Comparison of ENCODE assay signal across 10 cellular contexts in the genomic region with DNA sequence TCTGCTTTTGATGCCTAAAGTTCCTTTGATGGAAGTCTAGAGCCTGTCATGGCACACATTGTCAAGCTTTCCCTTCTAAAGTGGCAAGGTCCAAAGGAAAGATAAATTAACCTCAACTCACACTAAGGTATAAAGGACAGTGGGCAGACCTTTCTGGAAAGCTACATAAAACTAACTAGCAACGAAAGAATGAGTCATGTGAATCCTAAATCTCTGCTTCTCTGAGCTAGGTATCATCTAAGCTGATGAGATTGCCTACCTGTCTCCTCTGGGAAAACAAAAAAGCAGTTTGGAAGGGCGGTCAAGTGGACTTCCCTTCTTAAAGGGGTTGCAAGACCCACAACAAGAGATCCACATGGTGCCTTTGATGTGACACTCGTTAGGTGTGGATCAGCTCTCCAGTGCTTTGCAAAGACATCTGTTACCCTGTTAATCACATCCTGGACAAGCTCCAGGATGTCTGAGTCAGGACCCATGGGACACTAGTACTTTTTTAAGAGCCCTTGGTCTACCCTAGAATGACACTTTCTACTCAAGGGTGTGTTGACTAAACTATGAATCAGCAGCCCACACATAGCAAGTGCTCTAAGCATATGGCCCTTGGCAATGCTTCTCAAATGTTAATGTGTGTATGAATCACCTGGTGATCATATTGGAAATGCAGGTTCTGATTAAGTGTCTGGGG.
DNase-seq lines count a peak whose midpoint lies in the region; ATAC-seq, FAIRE-seq and TF ChIP-seq lines count a peak whose summit lies in the region.
"Had no signal": no experiment of that assay in that cellular context is flagged by ENCODE, and none has a peak within 500 bp of the region (broad histone marks: within the 10 kb centered on the region; RNA-seq: fewer than 3 reads in every experiment).

No MANE protein-coding gene starts in this region.

- TF ChIP-seq RAD21 in IMR-90 (IDR thresholded peaks at IDR 0.05; ENCODE audit: low read length), result no peak
- no peak for TF ChIP-seq RAD21 in GM12878 (IDR thresholded peaks at IDR 0.05; ENCODE audit: insufficient read depth, low read depth, low read length)

- H3K9me3 ChIP-seq in IMR-90 (ENCODE audit: control insufficient read depth, insufficient read depth, low read length) (no peaks in the 10 kb centered on the region), GM12878 (replicated peaks; ENCODE audit: control insufficient read depth, insufficient read depth, low read length) (no peaks in the 10 kb centered on the region), thyroid gland (no peaks in the 10 kb centered on the region)

- no CpG with 5 or more reads among the region's 3 CpGs for WGBS in IMR-90 (ENCODE audit: extremely low coverage in 2 of 2, insufficient read length in 1 of 2), 2 experiments
- 4% methylated on average over 3 of the region's 3 CpGs for WGBS in GM12878 (ENCODE audit: insufficient coverage, insufficient replicate concordance, low lambda C conversion rate, missing lambda C conversion rate)
- 51 to 57% methylated on average over 3 of the region's 3 CpGs for WGBS in thyroid gland, 2 donors

- H3K18ac ChIP-seq in IMR-90 (ENCODE audit: low read depth, low read length), result no peak overlapping the region

- no peak overlapping the region for H3K23ac ChIP-seq in IMR-90 (ENCODE audit: low read depth, low read length)

- H2BK20ac ChIP-seq in IMR-90 (ENCODE audit: low read depth, low read length), result no peak overlapping the region

- no peak overlapping the region for H3K27ac Mint-ChIP-seq in activated naive CD4-positive, alpha-beta T cell treated with anti-CD3 and anti-CD28 coated beads, Interleukin-2, amount 50 U/mL, for 72 hours

- FAIRE-seq in GM12878 (lab: Jason Lieb, UNC), result no peak

- DNase-seq in activated naive CD4-positive, alpha-beta T cell treated with anti-CD3 and anti-CD28 coated beads, Interleukin-2, amount 50 U/mL, for 72 hours (ENCODE audit: low spot score in 2 of 2), result peak in 1 of 2 donors; percentile 5
- no peak for DNase-seq in activated naive CD4-positive, alpha-beta T cell treated with anti-CD3 and anti-CD28 coated beads, Interleukin-2, amount 50 U/mL, for 16 hours
- DNase-seq in IMR-90 (peak; percentile 93), GM12878 (ENCODE audit: low read depth, low spot score) (no peak), thyroid gland (peak; percentile 47 to 62), NCI-H1048 (lab: John Stamatoyannopoulos, UW) (no peak)
- no peak for DNase-seq in activated CD4-positive, alpha-beta T cell treated with anti-CD3 and anti-CD28 coated beads, Interleukin-2, amount 50 U/mL, for 4 hours
- DNase-seq: NCI-H2107 had no signal

- no peak for TF ChIP-seq EP300 in GM12878 (IDR thresholded peaks at IDR 0.05; ENCODE audit: borderline replicate concordance in 1 of 2, control insufficient read depth in 1 of 2, low read depth in 2 of 2, low read length in 2 of 2)

- in situ Hi-C loops in IMR-90 (cut with MboI; ENCODE audit: low sequenced_read_pairs) (no loop called here), GM12878 (cut with MboI) (no loop called here)

- H4K20me1 ChIP-seq in IMR-90 (ENCODE audit: insufficient read depth, low read length) (no peaks in the 10 kb centered on the region), GM12878 (ENCODE audit: control insufficient read depth, insufficient read depth) (no peaks in the 10 kb centered on the region)

- RAD21 ChIA-PET in GM12878 (lab: Charles Lee; ENCODE audit: unreplicated experiment), result interaction anchor here (0.9 kb wide), 1 partner anchor 23 kb away, joined by 3 read pairs; no protein-coding TSS in a partner anchor

- H4K91ac ChIP-seq in IMR-90 (ENCODE audit: insufficient read depth, low read depth, low read length), result no peak overlapping the region

- no peak overlapping the region for H3K27ac ChIP-seq in IMR-90 (ENCODE audit: insufficient read depth, low read length)
- no peak overlapping the region for H3K27ac ChIP-seq in GM12878 (ENCODE audit: control insufficient read depth, insufficient read depth)
- peak overlapping the region in 1 of 3 donors; percentile 11 for H3K27ac ChIP-seq in thyroid gland

- SMC1A ChIA-PET in GM12878 (lab: Charles Lee; ENCODE audit: uncharacterized antibody, unreplicated experiment), result interaction anchor here (1.0 to 1.5 kb wide), 4 partner anchors 12 to 44 kb away, joined by 3 to 4 read pairs (median 3); no protein-coding TSS in a partner anchor

- no peak overlapping the region for H3K56ac ChIP-seq in IMR-90 (ENCODE audit: extremely low read depth, insufficient read depth, low read length)

- H2BK120ac ChIP-seq in IMR-90 (ENCODE audit: low read depth, low read length), result no peak overlapping the region

- no peak overlapping the region for H3K4me3 ChIP-seq in IMR-90 (ENCODE audit: insufficient read depth, low read depth, low read length)
- H3K4me3 ChIP-seq in GM12878, result no peak overlapping the region
- no peak overlapping the region for H3K4me3 ChIP-seq in thyroid gland (replicated peaks in 1 of 3)

- BruUV-seq in IMR-90 (replicated peaks; lab: Mats Ljungman, UMichigan) (no TSS peak), GM12878 (replicated peaks; lab: Mats Ljungman, UMichigan) (no TSS peak)

- H3K9me1 ChIP-seq in IMR-90 (ENCODE audit: insufficient read depth, low read length), result no peaks in the 10 kb centered on the region

- dilution Hi-C loops in IMR-90 (cut with HindIII; ENCODE audit: low sequenced_read_pairs, unreplicated experiment), result no loop called here

- TF ChIP-seq POLR2A in IMR-90 (IDR thresholded peaks at IDR 0.05; ENCODE audit: low read depth, low read length), result no peak
- TF ChIP-seq POLR2A in GM12878 (IDR thresholded peaks at IDR 0.05; ENCODE audit: low read depth, low read length), result no peak
- TF ChIP-seq POLR2A in thyroid gland (IDR thresholded peaks at IDR 0.05), result no peak

- no peaks in the 10 kb centered on the region; the same call in 1 of the 2 replicates for H3K4me1 ChIP-seq in IMR-90 (ENCODE audit: control insufficient read depth, insufficient read depth, low read length)
- H3K4me1 ChIP-seq in GM12878 (ENCODE audit: control insufficient read depth, insufficient read depth, low read length), result peaks cover 7% of the 10 kb centered on the region; the same call in 1 of the 2 replicates
- peaks cover 0 to 29% of the 10 kb centered on the region in 2 donors for H3K4me1 ChIP-seq in thyroid gland

- no peaks in the 10 kb centered on the region for H3K36me3 ChIP-seq in IMR-90 (ENCODE audit: control insufficient read depth, insufficient read depth, low read length)
- H3K36me3 ChIP-seq in GM12878 (ENCODE audit: control insufficient read depth in 2 of 2, insufficient read depth in 2 of 2, low read length in 1 of 2), result no peaks in the 10 kb centered on the region
- no peaks in the 10 kb centered on the region for H3K36me3 ChIP-seq in thyroid gland

- H3K14ac ChIP-seq in IMR-90 (replicated peaks; ENCODE audit: low read depth, low read length), result no peak overlapping the region

- peak; percentile 93 to 97 for ATAC-seq in activated naive CD4-positive, alpha-beta T cell treated with anti-CD3 and anti-CD28 coated beads, Interleukin-2, amount 50 U/mL, for 72 hours
- peak; percentile 57; the same call in 1 of the 2 replicates for ATAC-seq in IMR-90 (ENCODE audit: low read depth)
- peak; percentile 20 for ATAC-seq in GM12878
- no peak for ATAC-seq in GM19328 (IDR thresholded peaks at IDR 0.05; ENCODE audit: unreplicated experiment)

- no peaks in the 10 kb centered on the region for H3K9me3 Mint-ChIP-seq in activated naive CD4-positive, alpha-beta T cell treated with anti-CD3 and anti-CD28 coated beads, Interleukin-2, amount 50 U/mL, for 72 hours
- H3K9me3 Mint-ChIP-seq: neural crest cell had no signal

- H2AFZ ChIP-seq in IMR-90 (replicated peaks; ENCODE audit: low read length, poor library complexity) (no peak overlapping the region), GM12878 (ENCODE audit: control insufficient read depth, low read depth, low read length) (no peak overlapping the region)

- POLR2A ChIA-PET in IMR-90 (lab: Charles Lee; ENCODE audit: unreplicated experiment), result no interaction called here
- POLR2A ChIA-PET in GM12878 (lab: Charles Lee), result no interaction called here

- H3K9ac ChIP-seq in IMR-90 (ENCODE audit: low read depth, low read length) (no peak overlapping the region), GM12878 (ENCODE audit: control insufficient read depth, insufficient read depth, low read length) (no peak overlapping the region)

- H3K79me1 ChIP-seq in IMR-90 (ENCODE audit: low read depth in 1 of 2, low read length in 2 of 2), result no peaks in the 10 kb centered on the region

- H4K8ac ChIP-seq in IMR-90 (ENCODE audit: low read depth in 2 of 2, low read length in 2 of 2), result no peak overlapping the region

- H2AK5ac ChIP-seq in IMR-90 (ENCODE audit: low read depth, low read length), result no peak overlapping the region

- H2BK5ac ChIP-seq in IMR-90 (ENCODE audit: low read depth, low read length, poor library complexity, severe bottlenecking), result no peak overlapping the region

- H3K27me3 ChIP-seq in IMR-90 (ENCODE audit: control insufficient read depth, insufficient read depth, low read length), result peaks cover 7% of the 10 kb centered on the region; the same call in 1 of the 2 replicates
- no peaks in the 10 kb centered on the region for H3K27me3 ChIP-seq in GM12878 (replicated peaks in 1 of 2; ENCODE audit: control insufficient read depth in 2 of 2, insufficient read depth in 2 of 2, low read length in 1 of 2)
- no peaks in the 10 kb centered on the region for H3K27me3 ChIP-seq in thyroid gland

- H3K4ac ChIP-seq in IMR-90 (ENCODE audit: low read depth, low read length), result no peak overlapping the region

- intact Hi-C loops in IMR-90 (cut with micrococcal nuclease), result no loop called here
- intact Hi-C loops in GM12878 (cut with micrococcal nuclease; ENCODE audit: unreplicated experiment), result no loop called here
- intact Hi-C loops in thyroid gland (cut with DNase I), result no loop called here

- H3K79me2 ChIP-seq in GM12878 (ENCODE audit: control insufficient read depth, insufficient read depth, low read length), result no peaks in the 10 kb centered on the region

- H4K5ac ChIP-seq in IMR-90 (ENCODE audit: low read depth, low read length), result no peak overlapping the region

- H2BK15ac ChIP-seq in IMR-90 (ENCODE audit: low read depth, low read length), result no peak overlapping the region

- H3K4me2 ChIP-seq in IMR-90 (ENCODE audit: low read depth, low read length) (no peak overlapping the region), GM12878 (ENCODE audit: control insufficient read depth, insufficient read depth) (no peak overlapping the region)

- H2AK9ac ChIP-seq in IMR-90 (replicated peaks; ENCODE audit: low read depth, low read length, poor library complexity), result no peak overlapping the region

- CTCF ChIA-PET in IMR-90 (lab: Yijun Ruan, JAX) (interaction anchor here (0.6 kb wide), 1 partner anchor 177 kb away, joined by 3 read pairs; no protein-coding TSS in a partner anchor), GM12878 (lab: Yijun Ruan, JAX) (interaction anchor here (0.7 to 0.8 kb wide), 2 partner anchors 10 to 33 kb away, joined by 3 read pairs; no protein-coding TSS in a partner anchor)

- H3K36me3 Mint-ChIP-seq in activated naive CD4-positive, alpha-beta T cell treated with anti-CD3 and anti-CD28 coated beads, Interleukin-2, amount 50 U/mL, for 72 hours, result no peaks in the 10 kb centered on the region

- TF ChIP-seq CTCF in IMR-90 (conservative IDR thresholded peaks at IDR 0.05; ENCODE audit: low read depth, low read length) (no peak), GM12878 (IDR thresholded peaks at IDR 0.05 in 2 of 3, conservative IDR thresholded peaks at IDR 0.05 in 1 of 3; ENCODE audit: control insufficient read depth in 2 of 3, extremely low read depth in 1 of 3, insufficient read depth in 1 of 3, low read depth in 3 of 3, low read length in 3 of 3) (no peak), thyroid gland (IDR thresholded peaks at IDR 0.05) (no peak)

Comparison
In these comparisons a context has a peak if more than half of its experiments do, and no peak if none do; other contexts are left out.
1. DNase-seq: peak in IMR-90 (single experiment) and thyroid gland (2 of 2); none in activated naive CD4-positive, alpha-beta T cell treated with anti-CD3 and anti-CD28 coated beads, Interleukin-2, amount 50 U/mL, for 16 hours (single experiment), GM12878 (single experiment), NCI-H1048 (single experiment) and activated CD4-positive, alpha-beta T cell treated with anti-CD3 and anti-CD28 coated beads, Interleukin-2, amount 50 U/mL, for 4 hours (0 of 2).